ENCODE assay signal across 8 cellular contexts in genomic region chr10:16828114-16828568, GRCh38. TPM values are rescaled to one million over a fixed set of nuclear protein-coding genes. Genes with fewer than 3 reads are reported as not detected.
DNase-seq lines count a peak whose midpoint lies in the region; ATAC-seq and TF ChIP-seq lines count a peak whose summit lies in the region.

No MANE protein-coding gene starts in this region.

- H3K9me3 ChIP-seq in CD4-positive, alpha-beta T cell (ENCODE audit: control insufficient read depth, low read length) = peaks cover 1% of the 10 kb centered on the region

- H3K9me3 Mint-ChIP-seq in CD4-positive, alpha-beta T cell = no peaks in the 10 kb centered on the region
- peaks cover 5% of the 10 kb centered on the region for H3K9me3 Mint-ChIP-seq in endothelial cell (ENCODE audit: unreplicated experiment)

- peak; percentile 30 to 56 (median 49) for DNase-seq in CD4-positive, alpha-beta T cell
- DNase-seq in NCI-H82 (lab: John Stamatoyannopoulos, UW) (peak; percentile 87), endothelial cell (ENCODE audit: low spot score) (peak; percentile 69), mucosa of gallbladder (ENCODE audit: low spot score) (peak; percentile 74)
- peak; percentile 76 for DNase-seq in activated CD8-positive, alpha-beta memory T cell treated with anti-CD3 and anti-CD28 coated beads for 24 hours
- peak; percentile 36 for DNase-seq in stimulated activated naive CD4-positive, alpha-beta T cell treated with Interleukin-2 at 50 U/mL for 16 hours (lab: John Stamatoyannopoulos, UW)

- peaks cover 7% of the 10 kb centered on the region for H3K4me1 Mint-ChIP-seq in CD4-positive, alpha-beta T cell (ENCODE audit: low read depth)
- H3K4me1 Mint-ChIP-seq in endothelial cell (ENCODE audit: unreplicated experiment) = peaks cover 25% of the 10 kb centered on the region

- no peak overlapping the region for H3K27ac ChIP-seq in CD4-positive, alpha-beta T cell (ENCODE audit: low read depth, low read length)

- POLR2A ChIA-PET in CD4-positive, alpha-beta T cell (lab: Charles Lee) = no interaction called here

- no peak overlapping the region for H3K4me3 Mint-ChIP-seq in CD4-positive, alpha-beta T cell
- H3K4me3 Mint-ChIP-seq in endothelial cell (ENCODE audit: unreplicated experiment) = no peak overlapping the region

- peak; percentile 63 for TF ChIP-seq CTCF in CD4-positive, alpha-beta T cell (IDR thresholded peaks at IDR 0.05)
- TF ChIP-seq CTCF in endothelial cell (IDR thresholded peaks at IDR 0.05; ENCODE audit: unreplicated experiment) = peak; percentile 77

- no peaks in the 10 kb centered on the region for H3K27me3 Mint-ChIP-seq in CD4-positive, alpha-beta T cell
- H3K27me3 Mint-ChIP-seq in endothelial cell (ENCODE audit: unreplicated experiment) = peaks cover 2% of the 10 kb centered on the region

- peak; percentile 99 for ATAC-seq in CD4-positive, alpha-beta T cell (ENCODE audit: poor library complexity)
- ATAC-seq in GM19043 (IDR thresholded peaks at IDR 0.05; ENCODE audit: low read depth, unreplicated experiment) (peak; percentile 70), HG03432 (IDR thresholded peaks at IDR 0.05; ENCODE audit: unreplicated experiment) (peak; percentile 90)

- intact Hi-C loops in CD4-positive, alpha-beta T cell (cut with DNase I, micrococcal nuclease) = loop anchor here (1.0 to 10.0 kb wide), 4 partner anchors 15 to 917 kb away; no protein-coding TSS in a partner anchor

- H3K36me3 Mint-ChIP-seq in CD4-positive, alpha-beta T cell (ENCODE audit: low read depth) = peaks cover 12% of the 10 kb centered on the region
- peaks cover 9% of the 10 kb centered on the region for H3K36me3 Mint-ChIP-seq in endothelial cell (ENCODE audit: low read depth, unreplicated experiment)

- H3K27me3 ChIP-seq in CD4-positive, alpha-beta T cell (ENCODE audit: control insufficient read depth, insufficient read depth, low read length) = no peaks in the 10 kb centered on the region

- CTCF ChIA-PET in CD4-positive, alpha-beta T cell (lab: Charles Lee) = interaction anchor here (0.8 to 1.5 kb wide), 4 partner anchors 11 to 431 kb away, joined by 3 to 6 read pairs (median 4); partner anchors contain the start of gene RSU1

- no peak overlapping the region for H3K27ac Mint-ChIP-seq in CD4-positive, alpha-beta T cell
- no peak overlapping the region for H3K27ac Mint-ChIP-seq in endothelial cell (ENCODE audit: unreplicated experiment)

RNA-seq across cellular contexts. Expression of gene RSU1, which starts 10.9 kb away (rescaled TPM):
- total RNA-seq in CD4-positive, alpha-beta T cell = 10 to 100 TPM; 26.2 to 28.8 TPM
- total RNA-seq in endothelial cell (ENCODE audit: unreplicated experiment) (118 TPM), mucosa of gallbladder (51.0 TPM)

Comparison
In these comparisons a context has a peak if more than half of its experiments do, and no peak if none do; other contexts are left out.
1. DNase-seq: peak in every context shown above with its lines; median percentile 87 in NCI-H82; 76 in activated CD8-positive, alpha-beta memory T cell treated with anti-CD3 and anti-CD28 coated beads for 24 hours; 74 in mucosa of gallbladder; 69 in endothelial cell; 49 in CD4-positive, alpha-beta T cell; 36 in stimulated activated naive CD4-positive, alpha-beta T cell treated with Interleukin-2 at 50 U/mL for 16 hours.